1 cellular context compared by ENCODE assay signal in genomic region chr6:24768361-24768760, GRCh38.
TF ChIP-seq lines count a peak whose summit lies in the region.

No MANE protein-coding gene starts in this region.

TF ChIP-seq in K562, 482 proteins besides CTCF, POLR2A, EP300 and RAD21:
- TF ChIP-seq EWSR1 (IDR thresholded peaks at IDR 0.05; ENCODE audit: borderline replicate concordance, low read depth, partially characterized antibody): no peak
- TF ChIP-seq CTBP1 (IDR thresholded peaks at IDR 0.05; ENCODE audit: borderline replicate concordance): no peak
- peak; percentile 39 for TF ChIP-seq NFIC (IDR thresholded peaks at IDR 0.05)
- TF ChIP-seq NR2F6 (CRISPR knock-in tag; IDR thresholded peaks at IDR 0.05): no peak
